Comparison of ENCODE assay signal across 18 cellular contexts in the genomic region with DNA sequence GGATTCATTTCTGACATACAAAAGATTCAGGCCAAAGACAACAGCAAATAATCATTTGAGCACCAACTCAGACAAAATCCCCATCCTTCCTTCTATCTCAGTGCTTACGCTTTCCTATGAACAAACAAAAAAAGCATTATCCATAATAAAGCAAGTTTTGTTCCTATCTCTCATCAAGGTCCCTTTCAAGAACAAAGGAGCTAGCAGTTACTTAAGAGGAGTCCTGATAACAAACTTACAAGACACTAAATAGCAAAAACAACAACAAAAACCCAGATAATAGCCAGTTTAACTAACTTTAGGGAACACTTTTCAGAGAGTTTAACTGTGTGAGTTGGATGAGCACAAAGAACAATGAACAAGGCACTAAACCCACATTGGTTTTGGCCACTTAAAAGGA.
"Had no signal": no experiment of that assay in that cellular context is flagged by ENCODE, and none has a peak within 500 bp of the region (broad histone marks: within the 10 kb centered on the region; RNA-seq: fewer than 3 reads in every experiment).

No MANE protein-coding gene starts in this region.

- H3K4me3 Mint-ChIP-seq: activated B cell treated with CpG ODN at 0.5 μM for 24 hours; activated CD4-positive, alpha-beta T cell treated with anti-CD3 and anti-CD28 coated beads, Interleukin-2, amount 10 ng/mL, durations not matched to agents 24 days and 14 days; activated naive CD8-positive, alpha-beta T cell treated with anti-CD3 and anti-CD28 coated beads for 36 hours; dendritic cell treated with granulocyte-macrophage colony-stimulating factor and Interleukin-4, amounts not matched to agents 40 ng/mL and 50 ng/mL, for 4 days; nephron had no signal

- H3K9me3 Mint-ChIP-seq: activated B cell treated with CpG ODN at 0.5 μM for 24 hours; activated CD4-positive, alpha-beta T cell treated with anti-CD3 and anti-CD28 coated beads, Interleukin-2, amount 10 ng/mL, durations not matched to agents 24 days and 14 days; nephron had no signal

- H3K27ac Mint-ChIP-seq: activated B cell treated with CpG ODN at 0.5 μM for 24 hours; activated CD4-positive, alpha-beta T cell treated with anti-CD3 and anti-CD28 coated beads, Interleukin-2, amount 10 ng/mL, durations not matched to agents 24 days and 14 days; activated naive CD8-positive, alpha-beta T cell treated with anti-CD3 and anti-CD28 coated beads for 36 hours; dendritic cell treated with granulocyte-macrophage colony-stimulating factor and Interleukin-4, amounts not matched to agents 40 ng/mL and 50 ng/mL, for 4 days; nephron had no signal

- H3K9me3 ChIP-seq: left ventricle myocardium inferior, thoracic aorta had no signal

- DNase-seq: activated B cell treated with CpG ODN at 0.5 μM for 24 hours; activated CD4-positive, alpha-beta T cell treated with anti-CD3 and anti-CD28 coated beads, Interleukin-2, amount 10 ng/mL, durations not matched to agents 24 days and 14 days; activated CD8-positive, alpha-beta memory T cell treated with anti-CD3 and anti-CD28 coated beads, Interleukin-2, amount 50 U/mL, for 48 hours; activated gamma-delta T cell treated with Interleukin-2 at 50 U/mL for 16 hours; activated naive CD8-positive, alpha-beta T cell treated with anti-CD3 and anti-CD28 coated beads for 36 hours; anterior cingulate cortex; cerebellar nuclear complex; hippocampal formation; kidney; left ventricle myocardium inferior; mesenchymal stem cell; stimulated activated naive CD8-positive, alpha-beta T cell treated with anti-CD3 and anti-CD28 coated beads, Interleukin-15, Interleukin-2, amounts not matched to agents 100 U/mL and 50 U/mL, for 24 hours; T-helper 2 cell had no signal

- H3K4me1 Mint-ChIP-seq: activated CD4-positive, alpha-beta T cell treated with anti-CD3 and anti-CD28 coated beads, Interleukin-2, amount 10 ng/mL, durations not matched to agents 24 days and 14 days; activated naive CD8-positive, alpha-beta T cell treated with anti-CD3 and anti-CD28 coated beads for 36 hours had no signal

- H3K27me3 Mint-ChIP-seq: activated B cell treated with CpG ODN at 0.5 μM for 24 hours; dendritic cell treated with granulocyte-macrophage colony-stimulating factor and Interleukin-4, amounts not matched to agents 40 ng/mL and 50 ng/mL, for 4 days had no signal

- ATAC-seq: esophagus mucosa; sciatic nerve; stimulated activated naive CD8-positive, alpha-beta T cell treated with anti-CD3 and anti-CD28 coated beads, Interleukin-15, Interleukin-2, amounts not matched to agents 100 U/mL and 50 U/mL, for 24 hours had no signal

- H3K27ac ChIP-seq: left ventricle myocardium inferior, thoracic aorta had no signal

- H3K36me3 ChIP-seq: left ventricle myocardium inferior, thoracic aorta had no signal

- H3K4me3 ChIP-seq: left ventricle myocardium inferior, thoracic aorta had no signal
